1 cellular context compared by ENCODE assay signal in genomic region chr2:174158003-174158402, GRCh38.
A peak's percentile ranks its signal among the peaks of the same experiment; 100 is the strongest.
TF ChIP-seq lines count a peak whose summit lies in the region.

No MANE protein-coding gene starts in this region.

TF ChIP-seq in K562, 482 proteins besides CTCF, POLR2A, EP300 and RAD21 (continued from another document):
- TF ChIP-seq CUX1 (CRISPR knock-in tag; IDR thresholded peaks at IDR 0.05), result no peak
- 0 out of 2 replicates have a peak, but pooled peaks have one; percentile 11 for TF ChIP-seq PKNOX1 (IDR thresholded peaks at IDR 0.05)
- 0 out of 2 replicates have a peak, but pooled peaks have one; percentile 15 for TF ChIP-seq MAFK (IDR thresholded peaks at IDR 0.05; ENCODE audit: low read length)
